Comparison of ENCODE assay signal across 10 cellular contexts in genomic region chr21:30839304-30839703, GRCh38. TPM values are rescaled to one million over a fixed set of nuclear protein-coding genes. Genes with fewer than 3 reads are reported as not detected.
A peak's percentile ranks its signal among the peaks of the same experiment; 100 is the strongest.
DNase-seq lines count a peak whose midpoint lies in the region; ATAC-seq and TF ChIP-seq lines count a peak whose summit lies in the region.
"Had no signal": no experiment of that assay in that cellular context is flagged by ENCODE, and none has a peak within 500 bp of the region (broad histone marks: within the 10 kb centered on the region; RNA-seq: fewer than 3 reads in every experiment).

No MANE protein-coding gene starts in this region.

- H3K4me3 ChIP-seq in NT2/D1 (ENCODE audit: insufficient read length, low read depth): no peak overlapping the region
- no peak overlapping the region for H3K4me3 ChIP-seq in left ventricle myocardium inferior
- H3K4me3 ChIP-seq: A549 had no signal

- intact Hi-C loops in left ventricle myocardium inferior (cut with micrococcal nuclease): loop anchor here (10.0 kb wide), 1 partner anchor 245 kb away; no protein-coding TSS in a partner anchor

- H3K36me3 ChIP-seq in NT2/D1 (ENCODE audit: insufficient read depth, insufficient read length, low read length) (no peaks in the 10 kb centered on the region), left ventricle myocardium inferior (no peaks in the 10 kb centered on the region)

- H3K27ac Mint-ChIP-seq in progenitor cell of endocrine pancreas: no peak overlapping the region

- no peaks in the 10 kb centered on the region for H3K27me3 ChIP-seq in NT2/D1 (ENCODE audit: insufficient read depth, insufficient read length)
- H3K27me3 ChIP-seq in left ventricle myocardium inferior (ENCODE audit: low read depth): no peaks in the 10 kb centered on the region

- no peaks in the 10 kb centered on the region for H3K4me1 Mint-ChIP-seq in progenitor cell of endocrine pancreas (ENCODE audit: low read depth)

- no peak for ATAC-seq in HG03442 (IDR thresholded peaks at IDR 0.05; ENCODE audit: unreplicated experiment)
- ATAC-seq: A549 had no signal

- TF ChIP-seq CTCF in progenitor cell of endocrine pancreas (IDR thresholded peaks at IDR 0.05; ENCODE audit: unreplicated experiment) (peak; percentile 75), left ventricle myocardium inferior (IDR thresholded peaks at IDR 0.05; ENCODE audit: borderline replicate concordance) (no peak)

- no peak overlapping the region for H3K9ac ChIP-seq in NT2/D1 (ENCODE audit: insufficient read length, low read depth)

- H3K4me3 Mint-ChIP-seq in progenitor cell of endocrine pancreas (ENCODE audit: low read depth): no peak overlapping the region

- no peaks in the 10 kb centered on the region for H3K4me1 ChIP-seq in NT2/D1 (ENCODE audit: insufficient read depth, insufficient read length)
- no peaks in the 10 kb centered on the region for H3K4me1 ChIP-seq in left ventricle myocardium inferior
- H3K4me1 ChIP-seq: A549 had no signal

- H3K36me3 Mint-ChIP-seq in progenitor cell of endocrine pancreas (ENCODE audit: insufficient read depth): no peaks in the 10 kb centered on the region

- H3K9me3 ChIP-seq in NT2/D1 (ENCODE audit: insufficient read depth, low read length) (no peaks in the 10 kb centered on the region), left ventricle myocardium inferior (replicated peaks) (peaks cover 10% of the 10 kb centered on the region)
- H3K9me3 ChIP-seq: A549 had no signal

- peaks cover 20% of the 10 kb centered on the region for H3K27me3 Mint-ChIP-seq in progenitor cell of endocrine pancreas

- DNase-seq in NCI-H1105 treated with DMSO at 0.1 percent for 48 hours (lab: John Stamatoyannopoulos, UW): peak; percentile 9
- no peak for DNase-seq in NCI-H1105 (lab: John Stamatoyannopoulos, UW)
- DNase-seq in NT2/D1 (ENCODE audit: low read depth, low spot score): peak; percentile 66
- DNase-seq in astrocyte of the hippocampus (ENCODE audit: low read depth, low spot score): peak; percentile 30
- DNase-seq in progenitor cell of endocrine pancreas (ENCODE audit: low spot score, unreplicated experiment): peak; percentile 33
- no peak for DNase-seq in left ventricle myocardium inferior
- no peak for DNase-seq in NCI-H187 (lab: John Stamatoyannopoulos, UW)

- H3K9me3 Mint-ChIP-seq in progenitor cell of endocrine pancreas (ENCODE audit: low read depth): no peaks in the 10 kb centered on the region

- no peak overlapping the region for H3K27ac ChIP-seq in left ventricle myocardium inferior (replicated peaks)
- H3K27ac ChIP-seq: A549 had no signal

RNA-seq across cellular contexts. Expression of gene KRTAP7-1, which starts 9.7 kb away (rescaled TPM):
- total RNA-seq in progenitor cell of endocrine pancreas (not detected in 2 replicates), left ventricle myocardium inferior (not detected)
- total RNA-seq: glomerular endothelial cell had no signal

RNA-seq across cellular contexts. Expression of gene KRTAP8-1, which starts 26.2 kb away (rescaled TPM):
- total RNA-seq in progenitor cell of endocrine pancreas (not detected in 2 replicates), left ventricle myocardium inferior (not detected)
- total RNA-seq: glomerular endothelial cell had no signal

RNA-seq across cellular contexts. Expression of gene KRTAP11-1, which starts 42.1 kb away (rescaled TPM):
- not detected in 2 replicates for total RNA-seq in progenitor cell of endocrine pancreas
- total RNA-seq in left ventricle myocardium inferior: not detected
- total RNA-seq: glomerular endothelial cell had no signal

Comparison
In these comparisons a context has a peak if more than half of its experiments do, and no peak if none do; other contexts are left out.
1. DNase-seq: peak in NCI-H1105 treated with DMSO at 0.1 percent for 48 hours (single experiment), NT2/D1 (single experiment), astrocyte of the hippocampus (single experiment) and progenitor cell of endocrine pancreas (single experiment); none in NCI-H1105 (single experiment), left ventricle myocardium inferior (single experiment) and NCI-H187 (0 of 2).